Comparison of ENCODE assay signal across 1 cellular context in the genomic region with DNA sequence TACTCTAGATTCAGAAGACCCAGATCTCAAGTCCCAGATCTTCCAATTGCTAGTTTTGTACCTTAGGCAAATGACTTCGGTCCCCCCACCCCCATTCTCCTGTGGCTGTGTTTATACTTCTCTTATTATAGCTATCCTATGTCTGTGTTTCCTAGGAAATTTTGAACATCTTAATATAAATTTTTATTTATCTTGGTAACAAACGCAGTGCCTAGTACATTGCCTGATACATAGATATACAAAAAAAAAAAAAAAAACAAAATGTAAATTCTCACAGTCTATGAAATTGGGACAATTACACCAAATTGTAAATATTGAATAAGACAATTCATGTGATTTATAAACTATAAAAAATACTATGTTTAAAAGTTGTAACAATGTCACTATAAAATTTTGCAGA.
TF ChIP-seq lines count a peak whose summit lies in the region.

No MANE protein-coding gene starts in this region.

TF ChIP-seq in IMR-90, 13 proteins besides CTCF, POLR2A, EP300 and RAD21 (continued from another document):
- TF ChIP-seq MAZ (IDR thresholded peaks at IDR 0.05; ENCODE audit: borderline replicate concordance, low read depth, low read length) (no peak), BHLHE40 (IDR thresholded peaks at IDR 0.05; ENCODE audit: low read depth, low read length) (no peak), CEBPB (IDR thresholded peaks at IDR 0.05; ENCODE audit: low read depth, low read length) (no peak), ELK1 (IDR thresholded peaks at IDR 0.05; ENCODE audit: borderline replicate concordance, low read depth, low read length) (no peak), MAFK (IDR thresholded peaks at IDR 0.05; ENCODE audit: low read depth, low read length) (no peak)
